ENCODE assay signal across 20 cellular contexts in genomic region chr17:19285218-19285900, GRCh38. TPM values are rescaled to one million over a fixed set of nuclear protein-coding genes. Genes with fewer than 3 reads are reported as not detected.
A peak's percentile ranks its signal among the peaks of the same experiment; 100 is the strongest.
DNase-seq lines count a peak whose midpoint lies in the region; ATAC-seq, FAIRE-seq and TF ChIP-seq lines count a peak whose summit lies in the region.
"Had no signal": no experiment of that assay in that cellular context is flagged by ENCODE, and none has a peak within 500 bp of the region (broad histone marks: within the 10 kb centered on the region; RNA-seq: fewer than 3 reads in every experiment).

No MANE protein-coding gene starts in this region.

- H3K18ac ChIP-seq in IMR-90 (ENCODE audit: low read depth, low read length) = no peak overlapping the region

- in situ Hi-C loops in IMR-90 (cut with MboI; ENCODE audit: low sequenced_read_pairs) = no loop called here
- in situ Hi-C loops in HepG2 (cut with HindIII; ENCODE audit: extremely low pct_ligation_motif_present, low pct_unique_long_range_greater_than_20kb) = no loop called here

- no peaks in the 10 kb centered on the region for H3K36me3 ChIP-seq in BLaER1 treated with 17β-estradiol and CSF1 and Interleukin-3, amounts not matched to agents 10 nM and 100 nM
- H3K36me3 ChIP-seq in IMR-90 (ENCODE audit: control insufficient read depth, insufficient read depth, low read length) (peaks cover 18% of the 10 kb centered on the region), HepG2 (replicated peaks in 1 of 2; ENCODE audit: control insufficient read depth in 1 of 2, insufficient read depth in 2 of 2, low read length in 2 of 2) (peaks cover 1 to 11% of the 10 kb centered on the region in 2 experiments; a peak in 3 of 5 replicates)
- H3K36me3 ChIP-seq: uterus had no signal

- H3K27ac ChIP-seq in BLaER1 treated with 17β-estradiol and CSF1 and Interleukin-3, amounts not matched to agents 10 nM and 100 nM = no peak overlapping the region
- H3K27ac ChIP-seq in IMR-90 (ENCODE audit: insufficient read depth, low read length) = no peak overlapping the region
- H3K27ac ChIP-seq in HepG2 (ENCODE audit: extremely low read length, insufficient read depth, low read length) = no peak overlapping the region
- H3K27ac ChIP-seq: coronary artery, epithelial cell of prostate, uterus had no signal

- no peak overlapping the region for H4K8ac ChIP-seq in IMR-90 (ENCODE audit: low read depth in 2 of 2, low read length in 2 of 2)

- H2BK120ac ChIP-seq in IMR-90 (ENCODE audit: low read depth, low read length) = no peak overlapping the region

- H3K36me3 Mint-ChIP-seq in progenitor cell of endocrine pancreas (ENCODE audit: insufficient read depth) = peaks cover 19% of the 10 kb centered on the region

- FAIRE-seq in HepG2 (lab: Jason Lieb, UNC) = no peak
- FAIRE-seq: G401.6 had no signal

- H3K9ac ChIP-seq in BLaER1 treated with 17β-estradiol and CSF1 and Interleukin-3, amounts not matched to agents 10 nM and 100 nM = peak overlapping the region in 3 of 11 experiments; percentile 4 to 36 (median 23); a peak in 3 of 22 replicates
- H3K9ac ChIP-seq in IMR-90 (ENCODE audit: low read depth, low read length) (no peak overlapping the region), HepG2 (ENCODE audit: insufficient read depth, low read depth, low read length) (no peak overlapping the region)

- CTCF ChIA-PET in IMR-90 (lab: Yijun Ruan, JAX) (interaction anchor here (0.6 kb wide), 1 partner anchor 18 kb away, joined by 4 read pairs; no protein-coding TSS in a partner anchor), HepG2 (lab: Yijun Ruan, JAX; ENCODE audit: low intra/inter-chr PET ratio, low total read pairs) (no interaction called here)

- ATAC-seq in IMR-90 (ENCODE audit: low read depth) (no peak), HepG2 (no peak)
- ATAC-seq: HCT116 had no signal

- peaks cover 44% of the 10 kb centered on the region for H3K9me1 ChIP-seq in IMR-90 (ENCODE audit: insufficient read depth, low read length)

- peaks cover 0 to 60% (median 29%) of the 10 kb centered on the region in 11 experiments; a peak in 16 of 22 replicates for H4K20me1 ChIP-seq in BLaER1 treated with 17β-estradiol and CSF1 and Interleukin-3, amounts not matched to agents 10 nM and 100 nM
- H4K20me1 ChIP-seq in IMR-90 (ENCODE audit: insufficient read depth, low read length) (peaks cover 85% of the 10 kb centered on the region), HepG2 (ENCODE audit: insufficient read depth, low read length) (0 out of 2 replicates have a peak, but pooled peaks cover 2% of the 10 kb centered on the region)

- TF ChIP-seq CTCF in IMR-90 (conservative IDR thresholded peaks at IDR 0.05; ENCODE audit: low read depth, low read length) (no peak), HepG2 (CRISPR knock-in tag; IDR thresholded peaks at IDR 0.05) (no peak), progenitor cell of endocrine pancreas (IDR thresholded peaks at IDR 0.05; ENCODE audit: unreplicated experiment) (no peak)

- no peaks in the 10 kb centered on the region for H3K27me3 Mint-ChIP-seq in progenitor cell of endocrine pancreas

- H4K5ac ChIP-seq in IMR-90 (ENCODE audit: low read depth, low read length) = no peak overlapping the region

- peaks cover 33 to 46% (median 38%) of the 10 kb centered on the region in 10 experiments for H3K4me1 ChIP-seq in BLaER1 treated with 17β-estradiol and CSF1 and Interleukin-3, amounts not matched to agents 10 nM and 100 nM
- peaks cover 14% of the 10 kb centered on the region for H3K4me1 ChIP-seq in IMR-90 (ENCODE audit: control insufficient read depth, insufficient read depth, low read length)
- H3K4me1 ChIP-seq in HepG2 (ENCODE audit: insufficient read depth, low read length) = peaks cover 7% of the 10 kb centered on the region; the same call in 1 of the 2 replicates

- H2BK20ac ChIP-seq in IMR-90 (ENCODE audit: low read depth, low read length) = no peak overlapping the region

- TF ChIP-seq RAD21 in IMR-90 (IDR thresholded peaks at IDR 0.05; ENCODE audit: low read length) (no peak), HepG2 (CRISPR knock-in tag; IDR thresholded peaks at IDR 0.05) (no peak)

- H3K14ac ChIP-seq in IMR-90 (replicated peaks; ENCODE audit: low read depth, low read length) = no peak overlapping the region

- TF ChIP-seq POLR2A in IMR-90 (IDR thresholded peaks at IDR 0.05; ENCODE audit: low read depth, low read length) = no peak
- TF ChIP-seq POLR2A in HepG2 (IDR thresholded peaks at IDR 0.05; ENCODE audit: insufficient read depth in 1 of 2, low read depth in 2 of 2, low read length in 2 of 2) = no peak

- H3K79me1 ChIP-seq in IMR-90 (ENCODE audit: low read depth in 1 of 2, low read length in 2 of 2) = peaks cover 34 to 96% of the 10 kb centered on the region in 2 experiments

- no peak overlapping the region for H2AK5ac ChIP-seq in IMR-90 (ENCODE audit: low read depth, low read length)

- no peak overlapping the region for H3K27ac Mint-ChIP-seq in progenitor cell of endocrine pancreas

- no peak overlapping the region for H3K4me3 Mint-ChIP-seq in progenitor cell of endocrine pancreas (ENCODE audit: low read depth)

- no peak for TF ChIP-seq EP300 in HepG2 (IDR thresholded peaks at IDR 0.05; ENCODE audit: low read depth in 2 of 2, low read length in 2 of 2)
- no peak for TF ChIP-seq EP300 in HepG2 (CRISPR knock-in tag; IDR thresholded peaks at IDR 0.05; ENCODE audit: borderline replicate concordance)

- WGBS in IMR-90 (ENCODE audit: extremely low coverage in 2 of 2, insufficient read length in 1 of 2), 2 experiments = 86% methylated on average over 5 of the region's 21 CpGs; no CpG with 5 or more reads in 1 of the 2 experiments
- WGBS in HepG2 (ENCODE audit: low lambda C conversion rate) = 100% methylated on average over 2 of the region's 21 CpGs

- no peaks in the 10 kb centered on the region for H3K79me2 ChIP-seq in HepG2 (ENCODE audit: insufficient read depth, low read length)

- 0 out of 2 replicates have a peak overlapping the region, but pooled peaks have one; percentile 8 for H3K23ac ChIP-seq in IMR-90 (ENCODE audit: low read depth, low read length)

- no peak overlapping the region for H4K91ac ChIP-seq in IMR-90 (ENCODE audit: insufficient read depth, low read depth, low read length)

- peak overlapping the region; percentile 49 to 93 (median 79) for H3K4me2 ChIP-seq in BLaER1 treated with 17β-estradiol and CSF1 and Interleukin-3, amounts not matched to agents 10 nM and 100 nM
- H3K4me2 ChIP-seq in IMR-90 (ENCODE audit: low read depth, low read length) (no peak overlapping the region), HepG2 (ENCODE audit: low read depth, low read length) (no peak overlapping the region)

- DNase-seq in IMR-90 (no peak), brain pericyte (ENCODE audit: low read depth, low spot score) (peak; percentile 58), HepG2 (ENCODE audit: low spot score) (no peak), NCI-H1436 (lab: John Stamatoyannopoulos, UW) (no peak), activated gamma-delta T cell (lab: John Stamatoyannopoulos, UW) (no peak), progenitor cell of endocrine pancreas (ENCODE audit: low spot score, unreplicated experiment) (no peak), DMS153 (lab: John Stamatoyannopoulos, UW) (no peak)
- DNase-seq: activated effector memory CD4-positive, alpha-beta T cell treated with Interleukin-2 at 50 U/mL for 16 hours; Kasumi-1; NCI-H1105 treated with DMSO at 0.1 percent for 48 hours; NCI-H2107; NCI-H69; SHP77; stimulated activated CD4-positive, alpha-beta T cell treated with anti-CD3 and anti-CD28 coated beads, Interleukin-2, amount 100 ng/mL, for 24 hours; uterus had no signal

- peaks cover 21 to 89% (median 62%) of the 10 kb centered on the region in 11 experiments for H3K27me3 ChIP-seq in BLaER1 treated with 17β-estradiol and CSF1 and Interleukin-3, amounts not matched to agents 10 nM and 100 nM
- H3K27me3 ChIP-seq in IMR-90 (ENCODE audit: control insufficient read depth, insufficient read depth, low read length) = no peaks in the 10 kb centered on the region
- H3K27me3 ChIP-seq in HepG2 (ENCODE audit: control insufficient read depth in 1 of 2, insufficient read depth in 2 of 2, low read length in 2 of 2) = no peaks in the 10 kb centered on the region
- H3K27me3 ChIP-seq: uterus had no signal

- POLR2A ChIA-PET in IMR-90 (lab: Charles Lee; ENCODE audit: unreplicated experiment) = no interaction called here
- POLR2A ChIA-PET in HepG2 (lab: Yijun Ruan, JAX) = no interaction called here

- H2AK9ac ChIP-seq in IMR-90 (replicated peaks; ENCODE audit: low read depth, low read length, poor library complexity) = no peak overlapping the region

- no peak overlapping the region for H3K4ac ChIP-seq in IMR-90 (ENCODE audit: low read depth, low read length)

- dilution Hi-C loops in IMR-90 (cut with HindIII; ENCODE audit: low sequenced_read_pairs, unreplicated experiment) = no loop called here

- no peak overlapping the region for H3K4me3 ChIP-seq in BLaER1 treated with 17β-estradiol and CSF1 and Interleukin-3, amounts not matched to agents 10 nM and 100 nM
- no peak overlapping the region for H3K4me3 ChIP-seq in IMR-90 (ENCODE audit: insufficient read depth, low read depth, low read length)
- H3K4me3 ChIP-seq in HepG2 (replicated peaks in 1 of 3; ENCODE audit: insufficient read depth in 1 of 3, low read depth in 2 of 3, low read length in 3 of 3) = no peak overlapping the region
- H3K4me3 ChIP-seq: coronary artery, uterus had no signal

- peaks cover 22% of the 10 kb centered on the region for H3K4me1 Mint-ChIP-seq in progenitor cell of endocrine pancreas (ENCODE audit: low read depth)

- H2BK5ac ChIP-seq in IMR-90 (ENCODE audit: low read depth, low read length, poor library complexity, severe bottlenecking) = no peak overlapping the region

- BruUV-seq in IMR-90 (replicated peaks; lab: Mats Ljungman, UMichigan) (no TSS peak), HepG2 (replicated peaks; lab: Mats Ljungman, UMichigan) (no TSS peak)

- no peaks in the 10 kb centered on the region for H3K9me3 Mint-ChIP-seq in progenitor cell of endocrine pancreas (ENCODE audit: low read depth)

- H2BK15ac ChIP-seq in IMR-90 (ENCODE audit: low read depth, low read length) = no peak overlapping the region

- intact Hi-C loops in IMR-90 (cut with micrococcal nuclease) (no loop called here), HepG2 (cut with micrococcal nuclease; ENCODE audit: unreplicated experiment) (no loop called here)

- H2AFZ ChIP-seq in IMR-90 (replicated peaks; ENCODE audit: low read length, poor library complexity) (no peak overlapping the region), HepG2 (ENCODE audit: low read length) (no peak overlapping the region)

- H3K56ac ChIP-seq in IMR-90 (ENCODE audit: extremely low read depth, insufficient read depth, low read length) = no peak overlapping the region

- no peaks in the 10 kb centered on the region for H3K9me3 ChIP-seq in BLaER1 treated with 17β-estradiol and CSF1 and Interleukin-3, amounts not matched to agents 10 nM and 100 nM (replicated peaks in 1 of 11)
- H3K9me3 ChIP-seq in IMR-90 (ENCODE audit: control insufficient read depth, insufficient read depth, low read length) (no peaks in the 10 kb centered on the region), HepG2 (ENCODE audit: low read length) (no peaks in the 10 kb centered on the region)
- H3K9me3 ChIP-seq: uterus had no signal

RNA-seq across cellular contexts. Expression of gene EPN2, which starts 48.2 kb away (rescaled TPM):
- total RNA-seq in IMR-90 (2012; rRNA removed) (14.9 and 19.4 TPM in 2 replicates), HepG2 (2016; rRNA removed; fragmentation: Illumina TruSeq; extraction: Trizol) (7.8 and 9.3 TPM in 2 replicates), progenitor cell of endocrine pancreas (49.8 and 51.2 TPM in 2 replicates)
- polyA plus RNA-seq in IMR-90 (2012; rRNA removed) (25.3 and 28.0 TPM in 2 replicates), HepG2 (2011; rRNA removed) (17.8 and 19.2 TPM in 2 replicates)
- polyA plus RNA-seq in IMR-90 (2012; cell fraction: cytosol; rRNA removed) = 23.7 and 47.8 TPM in 2 replicates
- polyA plus RNA-seq in IMR-90 (2012; cell fraction: nucleus; rRNA removed; ENCODE audit: low replicate concordance) = 84.7 and 99.7 TPM in 2 replicates
- total RNA-seq in HepG2 (2016; cell fraction: cytosol; rRNA removed; fragmentation: Illumina TruSeq; extraction: Trizol; ENCODE audit: low read depth) = 7.1 and 8.4 TPM in 2 replicates
- 6.5 and 7.5 TPM in 2 replicates for total RNA-seq in HepG2 (2016; cell fraction: insoluble cytoplasmic fraction; rRNA removed; fragmentation: Illumina TruSeq; extraction: Trizol)
- 7.8 and 13.2 TPM in 2 replicates for total RNA-seq in HepG2 (2016; cell fraction: membrane; rRNA removed; fragmentation: Illumina TruSeq; extraction: Trizol)
- total RNA-seq in HepG2 (2016; cell fraction: nucleus; rRNA removed; fragmentation: Illumina TruSeq; extraction: Trizol) = 12.8 and 15.5 TPM in 2 replicates
- 15.5 and 16.2 TPM in 2 replicates for polyA plus RNA-seq in HepG2 (2011; cell fraction: cytosol; rRNA removed)
- 41.0 and 65.6 TPM in 2 replicates for polyA plus RNA-seq in HepG2 (2011; cell fraction: nucleus; rRNA removed)
- polyA plus RNA-seq in HepG2 (2012) = 17.0 and 18.3 TPM in 2 replicates
- polyA plus RNA-seq in HepG2 (2016; cell fraction: cytosol; fragmentation: Illumina TruSeq; extraction: Trizol; ENCODE audit: low read depth) = 2.5 and 3.6 TPM in 2 replicates
- 9.1 and 11.8 TPM in 2 replicates for polyA plus RNA-seq in HepG2 (2016; cell fraction: insoluble cytoplasmic fraction; fragmentation: Illumina TruSeq; extraction: Trizol; ENCODE audit: low read depth)
- polyA plus RNA-seq in HepG2 (2016; cell fraction: membrane; fragmentation: Illumina TruSeq; extraction: Trizol; ENCODE audit: low read depth) = 4.7 and 5.3 TPM in 2 replicates
- 21.2 and 21.7 TPM in 2 replicates for polyA plus RNA-seq in HepG2 (2016; cell fraction: nucleus; fragmentation: Illumina TruSeq; extraction: Trizol; ENCODE audit: insufficient read depth, low read depth)
- 33.4 and 37.5 TPM in 2 replicates for polyA minus RNA-seq in HepG2 (2011; rRNA and poly(A)+ RNA removed; ENCODE audit: low replicate concordance)
- polyA minus RNA-seq in HepG2 (2011; cell fraction: cytosol; rRNA and poly(A)+ RNA removed) = 13.2 and 14.8 TPM in 2 replicates
- polyA minus RNA-seq in HepG2 (2011; cell fraction: nucleus; rRNA and poly(A)+ RNA removed) = 30.2 and 31.4 TPM in 2 replicates

Comparison
In these comparisons a context has a peak if more than half of its experiments do, and no peak if none do; other contexts are left out.
1. H3K4me2 ChIP-seq: peak in BLaER1 treated with 17β-estradiol and CSF1 and Interleukin-3, amounts not matched to agents 10 nM and 100 nM (11 of 11); none in IMR-90 (single experiment) and HepG2 (single experiment).